Comparison of ENCODE assay signal across 21 cellular contexts in the genomic region with DNA sequence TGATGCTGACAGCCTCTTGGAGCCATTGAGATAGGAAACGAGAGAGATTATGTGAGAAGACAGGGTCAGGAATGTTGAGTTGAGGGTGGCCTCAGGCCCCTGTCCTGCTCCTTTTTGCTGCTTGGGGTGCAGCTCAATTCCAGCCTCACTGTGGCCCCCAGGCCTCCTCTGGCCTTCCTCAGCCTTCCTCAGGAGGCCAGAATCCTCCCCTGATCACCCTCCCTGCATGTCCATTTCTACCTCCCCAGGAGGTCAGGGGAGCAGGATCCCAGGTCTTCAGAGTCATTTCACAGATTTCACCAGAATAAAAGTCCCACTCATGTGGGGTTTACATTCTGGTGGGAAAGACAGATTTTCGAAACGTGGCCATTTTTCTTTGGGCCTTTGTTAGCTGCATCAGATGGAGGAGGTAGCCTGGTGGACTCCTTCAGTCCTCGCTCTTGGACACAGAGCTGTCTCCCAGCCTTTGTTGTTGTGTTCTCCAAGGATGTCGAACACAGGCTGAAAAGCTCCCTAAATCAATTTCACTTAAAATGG. TPM values are rescaled to one million over a fixed set of nuclear protein-coding genes. Genes with fewer than 3 reads are reported as not detected.
A peak's percentile ranks its signal among the peaks of the same experiment; 100 is the strongest.
DNase-seq lines count a peak whose midpoint lies in the region; ATAC-seq and TF ChIP-seq lines count a peak whose summit lies in the region.
"Had no signal": no experiment of that assay in that cellular context is flagged by ENCODE, and none has a peak within 500 bp of the region (broad histone marks: within the 10 kb centered on the region; RNA-seq: fewer than 3 reads in every experiment).

No MANE protein-coding gene starts in this region.

- in situ Hi-C loops in Panc1 (cut with HindIII; ENCODE audit: low pct_unique_long_range_greater_than_20kb, low sequenced_read_pairs): no loop called here

- ATAC-seq in Panc1 (no peak), HG03565 (IDR thresholded peaks at IDR 0.05; ENCODE audit: unreplicated experiment) (no peak), upper lobe of right lung (no peak), HG03159 (IDR thresholded peaks at IDR 0.05; ENCODE audit: unreplicated experiment) (no peak)
- ATAC-seq: activated CD8-positive, alpha-beta memory T cell treated with anti-CD3 and anti-CD28 coated beads, Interleukin-2, amount 10 ng/mL, durations not matched to agents 7 days and 5 days; pancreas had no signal

- TF ChIP-seq EP300 in ovary (IDR thresholded peaks at IDR 0.05): no peak

- POLR2A ChIA-PET in Panc1 (lab: Charles Lee): no interaction called here

- peaks cover 3% of the 10 kb centered on the region for H3K27me3 Mint-ChIP-seq in T-helper 2 cell treated with Interferon-gamma antibody and Interleukin-4, amounts not matched to agents 5 μg/mL and 100 μg/mL, for 36 hours (ENCODE audit: low read depth)
- H3K27me3 Mint-ChIP-seq: activated B cell treated with CpG ODN at 0.5 μM for 24 hours; activated CD8-positive, alpha-beta memory T cell treated with anti-CD3 and anti-CD28 coated beads, Interleukin-2, amount 10 ng/mL, durations not matched to agents 7 days and 5 days had no signal

- CTCF ChIA-PET in Panc1 (lab: Charles Lee): interaction anchor here (0.9 kb wide), 1 partner anchor 186 kb away, joined by 6 read pairs; no protein-coding TSS in a partner anchor

- H3K4me3 Mint-ChIP-seq in T-helper 2 cell treated with Interferon-gamma antibody and Interleukin-4, amounts not matched to agents 5 μg/mL and 100 μg/mL, for 36 hours: peak overlapping the region; percentile 68

- no peak overlapping the region for H3K4me2 ChIP-seq in hepatocyte

- H4K20me1 ChIP-seq in hepatocyte (ENCODE audit: insufficient read depth, poor library complexity, severe bottlenecking): peaks cover 25% of the 10 kb centered on the region

- H3K4me3 ChIP-seq in Panc1 (ENCODE audit: low read depth in 2 of 2, low read length in 2 of 2) (no peak overlapping the region), hepatocyte (no peak overlapping the region), ovary (no peak overlapping the region), upper lobe of right lung (no peak overlapping the region)
- H3K4me3 ChIP-seq: pancreas, Peyer's patch, upper lobe of left lung had no signal

- peaks cover 4% of the 10 kb centered on the region for H3K36me3 Mint-ChIP-seq in T-helper 2 cell treated with Interferon-gamma antibody and Interleukin-4, amounts not matched to agents 5 μg/mL and 100 μg/mL, for 36 hours (ENCODE audit: low read depth)

- no peak for DNase-seq in T-helper 2 cell treated with Interferon-gamma antibody and Interleukin-4, amounts not matched to agents 5 μg/mL and 100 μg/mL, for 36 hours (ENCODE audit: low spot score)
- no peak for DNase-seq in T-helper 2 cell
- DNase-seq in Panc1 (ENCODE audit: low read depth, low spot score): no peak
- DNase-seq in hepatocyte (ENCODE audit: low spot score): no peak
- DNase-seq in ovary: peak in 3 of 5 donors; percentile 12 to 26 (median 16)
- DNase-seq in upper lobe of right lung: no peak
- DNase-seq: 8988T; activated B cell treated with CpG ODN at 0.5 μM for 24 hours; activated CD8-positive, alpha-beta memory T cell treated with anti-CD3 and anti-CD28 coated beads, Interleukin-2, amount 10 ng/mL, durations not matched to agents 7 days and 5 days; DMS79 treated with DMSO at 0.1 percent for 48 hours; NCI-H1092 treated with DMSO at 0.1 percent for 48 hours; NCI-H2171; stimulated activated CD4-positive, alpha-beta T cell treated with anti-CD3 and anti-CD28 coated beads, Interleukin-4, amount 100 ng/mL, for 24 hours; stimulated activated CD8-positive, alpha-beta memory T cell treated with anti-CD3 and anti-CD28 coated beads, Interleukin-4, amount 100 ng/mL, for 48 hours had no signal

- no peak overlapping the region for H3K27ac ChIP-seq in Panc1 (ENCODE audit: low read length)
- peak overlapping the region; percentile 97 for H3K27ac ChIP-seq in hepatocyte
- no peak overlapping the region for H3K27ac ChIP-seq in ovary
- no peak overlapping the region for H3K27ac ChIP-seq in upper lobe of right lung
- H3K27ac ChIP-seq: HL-60, pancreas had no signal

- H3K9me3 ChIP-seq in Panc1 (ENCODE audit: control insufficient read depth, insufficient read depth, low read depth, low read length) (no peaks in the 10 kb centered on the region), hepatocyte (ENCODE audit: low read depth) (no peaks in the 10 kb centered on the region), ovary (no peaks in the 10 kb centered on the region), upper lobe of right lung (no peaks in the 10 kb centered on the region)
- H3K9me3 ChIP-seq: pancreas, Peyer's patch, upper lobe of left lung had no signal

- H3K27me3 ChIP-seq in Panc1 (ENCODE audit: control insufficient read depth, insufficient read depth, low read length) (no peaks in the 10 kb centered on the region), hepatocyte (no peaks in the 10 kb centered on the region), ovary (no peaks in the 10 kb centered on the region), upper lobe of right lung (no peaks in the 10 kb centered on the region)
- H3K27me3 ChIP-seq: breast epithelium, pancreas, Peyer's patch, upper lobe of left lung had no signal

- H3K79me2 ChIP-seq in hepatocyte: peaks cover 27% of the 10 kb centered on the region

- H3K36me3 ChIP-seq in Panc1 (ENCODE audit: control insufficient read depth, insufficient read depth, low read length): no peaks in the 10 kb centered on the region
- H3K36me3 ChIP-seq in hepatocyte (replicated peaks; ENCODE audit: insufficient read depth, low read depth): no peaks in the 10 kb centered on the region
- no peaks in the 10 kb centered on the region for H3K36me3 ChIP-seq in ovary
- no peaks in the 10 kb centered on the region for H3K36me3 ChIP-seq in upper lobe of right lung
- H3K36me3 ChIP-seq: breast epithelium, pancreas, Peyer's patch, upper lobe of left lung had no signal

- intact Hi-C loops in Panc1 (cut with micrococcal nuclease; ENCODE audit: unreplicated experiment): no loop called here
- intact Hi-C loops in ovary (cut with DNase I): no loop called here
- intact Hi-C loops in upper lobe of right lung (cut with DNase I): no loop called here

- no peak overlapping the region for H3K27ac Mint-ChIP-seq in T-helper 2 cell treated with Interferon-gamma antibody and Interleukin-4, amounts not matched to agents 5 μg/mL and 100 μg/mL, for 36 hours
- H3K27ac Mint-ChIP-seq: activated B cell treated with CpG ODN at 0.5 μM for 24 hours had no signal

- no peak overlapping the region for H2AFZ ChIP-seq in hepatocyte

- H3K4me1 ChIP-seq in Panc1 (ENCODE audit: control insufficient read depth, insufficient read depth, low read length) (peaks cover 10% of the 10 kb centered on the region), hepatocyte (ENCODE audit: insufficient read depth) (peaks cover 24% of the 10 kb centered on the region), ovary (ENCODE audit: insufficient read depth) (peaks cover 1% of the 10 kb centered on the region), upper lobe of right lung (no peaks in the 10 kb centered on the region)
- H3K4me1 ChIP-seq: breast epithelium had no signal

- TF ChIP-seq POLR2A in ovary (IDR thresholded peaks at IDR 0.05): no peak

- H3K9me3 Mint-ChIP-seq in T-helper 2 cell treated with Interferon-gamma antibody and Interleukin-4, amounts not matched to agents 5 μg/mL and 100 μg/mL, for 36 hours: peaks cover 5% of the 10 kb centered on the region

- TSS peak; percentile 72 for BruUV-seq in Panc1 (replicated peaks; lab: Mats Ljungman, UMichigan)

- TF ChIP-seq CTCF in Panc1 (IDR thresholded peaks at IDR 0.05) (no peak), hepatocyte (IDR thresholded peaks at IDR 0.05; ENCODE audit: poor library complexity) (no peak), ovary (IDR thresholded peaks at IDR 0.05) (no peak), upper lobe of right lung (IDR thresholded peaks at IDR 0.05) (no peak)

- H3K9me2 ChIP-seq in hepatocyte (replicated peaks; ENCODE audit: insufficient read depth): no peaks in the 10 kb centered on the region

- peaks cover 14% of the 10 kb centered on the region for H3K4me1 Mint-ChIP-seq in T-helper 2 cell treated with Interferon-gamma antibody and Interleukin-4, amounts not matched to agents 5 μg/mL and 100 μg/mL, for 36 hours (ENCODE audit: low read depth)

- 93% methylated on average over 5 of the region's 5 CpGs for WGBS in hepatocyte (ENCODE audit: low lambda C conversion rate, missing lambda C conversion rate)
- 93 to 98% (median 95%) methylated on average over 5 of the region's 5 CpGs for WGBS in ovary, 3 donors

RNA-seq across cellular contexts. Expression of a gene that starts 2.2 kb away (rescaled TPM):
- total RNA-seq in Panc1 (2021; ENCODE audit: unreplicated experiment): 1.3 TPM
- 0.10 TPM for polyA plus RNA-seq in Panc1 (2012; ENCODE audit: insufficient read length)
- total RNA-seq in hepatocyte: 6.6 and 7.9 TPM in 2 replicates
- polyA plus RNA-seq in hepatocyte: 3.1 and 4.0 TPM in 2 replicates
- total RNA-seq in ovary: 10 to 100 TPM in 1 of 7 donors, 1 to 10 TPM in 6; 3.9 to 11.5 (median 6.8) TPM
- under 1 TPM; 0.43 to 0.52 TPM for polyA plus RNA-seq in ovary
- 2.0 TPM for total RNA-seq in upper lobe of right lung

Comparison
In these comparisons a context has a peak if more than half of its experiments do, and no peak if none do; other contexts are left out.
1. DNase-seq: peak in ovary (3 of 5); none in T-helper 2 cell treated with Interferon-gamma antibody and Interleukin-4, amounts not matched to agents 5 μg/mL and 100 μg/mL, for 36 hours (single experiment), T-helper 2 cell (0 of 5), Panc1 (single experiment), hepatocyte (single experiment) and upper lobe of right lung (single experiment).